Comparison of ENCODE assay signal across 8 cellular contexts in genomic region chr20:39112196-39112743, GRCh38.
DNase-seq lines count a peak whose midpoint lies in the region; ATAC-seq and TF ChIP-seq lines count a peak whose summit lies in the region.

No MANE protein-coding gene starts in this region.

- H3K9me3 ChIP-seq in psoas muscle, result no peaks in the 10 kb centered on the region
- H3K9me3 ChIP-seq in suprapubic skin, result peaks cover 3% of the 10 kb centered on the region

- no peak for TF ChIP-seq EP300 in suprapubic skin (IDR thresholded peaks at IDR 0.05)

- peak; percentile 76 to 93 (median 92) for ATAC-seq in psoas muscle

- H3K4me3 ChIP-seq in psoas muscle, result no peak overlapping the region
- no peak overlapping the region for H3K4me3 ChIP-seq in suprapubic skin

- no peaks in the 10 kb centered on the region for H3K4me1 ChIP-seq in psoas muscle
- no peaks in the 10 kb centered on the region for H3K4me1 ChIP-seq in suprapubic skin

- TF ChIP-seq CTCF in GM10248 (IDR thresholded peaks at IDR 0.05; ENCODE audit: control extremely low read depth, extremely low read depth, low read depth, missing control alignments) (peak; percentile 57), psoas muscle (IDR thresholded peaks at IDR 0.05) (peak; percentile 72), suprapubic skin (IDR thresholded peaks at IDR 0.05) (peak in 1 of 2 donors; percentile 35)

- H3K27me3 ChIP-seq in psoas muscle (ENCODE audit: insufficient read depth in 3 of 3, low read length in 2 of 3) (peaks cover 0 to 19% (median 3%) of the 10 kb centered on the region in 3 donors), suprapubic skin (peaks cover 53% of the 10 kb centered on the region)

- WGBS in psoas muscle, 3 donors, result 23 to 29% (median 24%) methylated on average over 8 of the region's 8 CpGs
- 34% methylated on average over 8 of the region's 8 CpGs for WGBS in suprapubic skin

- CTCF ChIA-PET in GM10248 (lab: Yijun Ruan, JAX), result interaction anchor here (0.8 to 3.3 kb wide), 9 partner anchors 9 to 1850 kb away, joined by 3 to 16 read pairs (median 5); partner anchors contain the start of gene MAFB

- H3K36me3 ChIP-seq in psoas muscle (ENCODE audit: insufficient read depth in 1 of 2, low read depth in 1 of 2) (no peaks in the 10 kb centered on the region), suprapubic skin (no peaks in the 10 kb centered on the region)

- DNase-seq in A172 (ENCODE audit: low spot score) (peak; percentile 65), GM10248 (ENCODE audit: extremely low spot score) (peak; percentile 77), MV-4-11 (lab: John Stamatoyannopoulos, UW) (peak; percentile 31), T1000 (lab: John Stamatoyannopoulos, UW) (peak; percentile 36), germinal center (ENCODE audit: low spot score) (peak; percentile 17), psoas muscle (peak in 1 of 2 donors; percentile 30), suprapubic skin (ENCODE audit: low spot score in 2 of 2) (no peak)
- DNase-seq in activated CD8-positive, alpha-beta memory T cell treated with anti-CD3 and anti-CD28 coated beads, Interleukin-2, amount 50 U/mL, for 48 hours, result no peak

- POLR2A ChIA-PET in GM10248 (lab: Yijun Ruan, JAX), result no interaction called here

- no peak overlapping the region for H3K27ac ChIP-seq in psoas muscle
- H3K27ac ChIP-seq in suprapubic skin, result no peak overlapping the region

- no peak for TF ChIP-seq POLR2A in suprapubic skin (IDR thresholded peaks at IDR 0.05)

- intact Hi-C loops in psoas muscle (cut with DNase I), result loop anchor here (5.0 to 10.0 kb wide), 4 partner anchors 313 to 1853 kb away; no protein-coding TSS in a partner anchor

Comparison
In these comparisons a context has a peak if more than half of its experiments do, and no peak if none do; other contexts are left out.
1. DNase-seq: peak in A172 (single experiment), GM10248 (single experiment), MV-4-11 (single experiment), T1000 (single experiment) and germinal center (single experiment); none in activated CD8-positive, alpha-beta memory T cell treated with anti-CD3 and anti-CD28 coated beads, Interleukin-2, amount 50 U/mL, for 48 hours (single experiment) and suprapubic skin (0 of 2).